In genomic region chr21:40595806-40596205, GRCh38 we compare ENCODE assay signal across 20 cellular contexts.
DNase-seq lines count a peak whose midpoint lies in the region; ATAC-seq, FAIRE-seq and TF ChIP-seq lines count a peak whose summit lies in the region.
"Had no signal": no experiment of that assay in that cellular context is flagged by ENCODE, and none has a peak within 500 bp of the region (broad histone marks: within the 10 kb centered on the region; RNA-seq: fewer than 3 reads in every experiment).

No MANE protein-coding gene starts in this region.

- TF ChIP-seq CTCF in bronchial epithelial cell (IDR thresholded peaks at IDR 0.05; ENCODE audit: insufficient read depth, low read length, severe bottlenecking) = no peak
- TF ChIP-seq CTCF in progenitor cell of endocrine pancreas (IDR thresholded peaks at IDR 0.05; ENCODE audit: unreplicated experiment) = no peak

- H3K27me3 ChIP-seq in bronchial epithelial cell (ENCODE audit: control insufficient read depth, insufficient read depth, low read length) = no peaks in the 10 kb centered on the region

- intact Hi-C loops in activated CD4-positive, alpha-beta T cell treated with anti-CD3 and anti-CD28 coated beads, Interleukin-2, amount 10 ng/mL, durations not matched to agents 24 days and 14 days (cut with micrococcal nuclease) = no loop called here

- no peaks in the 10 kb centered on the region for H3K27me3 Mint-ChIP-seq in activated CD4-positive, alpha-beta T cell treated with anti-CD3 and anti-CD28 coated beads, Interleukin-2, amount 10 ng/mL, durations not matched to agents 24 days and 14 days
- H3K27me3 Mint-ChIP-seq in activated naive CD8-positive, alpha-beta T cell treated with anti-CD3 and anti-CD28 coated beads, Interleukin-2, amount 50 U/mL, for 24 hours = no peaks in the 10 kb centered on the region
- H3K27me3 Mint-ChIP-seq in progenitor cell of endocrine pancreas = no peaks in the 10 kb centered on the region
- H3K27me3 Mint-ChIP-seq: B cell had no signal

- H3K36me3 ChIP-seq in bronchial epithelial cell (ENCODE audit: control insufficient read depth, insufficient read depth, low read length) = no peaks in the 10 kb centered on the region

- DNase-seq in activated CD4-positive, alpha-beta T cell treated with anti-CD3 and anti-CD28 coated beads, Interleukin-2, amount 10 ng/mL, durations not matched to agents 24 days and 14 days = peak; percentile 10
- DNase-seq in activated CD4-positive, alpha-beta T cell treated with anti-CD3 and anti-CD28 coated beads for 4 hours = no peak
- DNase-seq in NOMO-1 treated with DMSO at 0.1 percent for 48 hours (lab: John Stamatoyannopoulos, UW; ENCODE audit: unreplicated experiment) (peak; percentile 26), bronchial epithelial cell (ENCODE audit: low read depth) (peak; percentile 29), pons (ENCODE audit: low spot score) (peak; percentile 51), progenitor cell of endocrine pancreas (ENCODE audit: low spot score, unreplicated experiment) (no peak), GM19239 (ENCODE audit: insufficient read length, low spot score) (no peak)
- no peak for DNase-seq in activated naive CD8-positive, alpha-beta T cell treated with anti-CD3 and anti-CD28 coated beads, Interleukin-2, amount 50 U/mL, for 24 hours
- DNase-seq: 8988T, COR-L47, DMS 273 treated with DMSO at 0.1 percent for 48 hours, GDM1, NCI-H1417 treated with DMSO at 0.1 percent for 48 hours, NCI-H2029 treated with DMSO at 0.1 percent for 48 hours, NCI-H2171, NCI-H526 treated with DMSO at 0.1 percent for 48 hours, PC-3, RPMI8226 had no signal

- H3K4me3 ChIP-seq in bronchial epithelial cell (ENCODE audit: low read depth, low read length) = no peak overlapping the region
- H3K4me3 ChIP-seq: GM23338 had no signal

- no peak for ATAC-seq in activated naive CD8-positive, alpha-beta T cell treated with anti-CD3 and anti-CD28 coated beads, Interleukin-2, amount 50 U/mL, for 24 hours
- ATAC-seq: GM23338, PC-3 had no signal

- peaks cover 3% of the 10 kb centered on the region for H3K9me3 Mint-ChIP-seq in activated CD4-positive, alpha-beta T cell treated with anti-CD3 and anti-CD28 coated beads, Interleukin-2, amount 10 ng/mL, durations not matched to agents 24 days and 14 days
- peaks cover 7% of the 10 kb centered on the region for H3K9me3 Mint-ChIP-seq in activated naive CD8-positive, alpha-beta T cell treated with anti-CD3 and anti-CD28 coated beads, Interleukin-2, amount 50 U/mL, for 24 hours
- peaks cover 10% of the 10 kb centered on the region for H3K9me3 Mint-ChIP-seq in progenitor cell of endocrine pancreas (ENCODE audit: low read depth)

- H3K4me1 Mint-ChIP-seq in activated CD4-positive, alpha-beta T cell treated with anti-CD3 and anti-CD28 coated beads, Interleukin-2, amount 10 ng/mL, durations not matched to agents 24 days and 14 days = no peaks in the 10 kb centered on the region
- H3K4me1 Mint-ChIP-seq in activated naive CD8-positive, alpha-beta T cell treated with anti-CD3 and anti-CD28 coated beads, Interleukin-2, amount 50 U/mL, for 24 hours = no peaks in the 10 kb centered on the region
- no peaks in the 10 kb centered on the region for H3K4me1 Mint-ChIP-seq in progenitor cell of endocrine pancreas (ENCODE audit: low read depth)
- H3K4me1 Mint-ChIP-seq: B cell, GM23338 had no signal

- H3K4me3 Mint-ChIP-seq in activated CD4-positive, alpha-beta T cell treated with anti-CD3 and anti-CD28 coated beads, Interleukin-2, amount 10 ng/mL, durations not matched to agents 24 days and 14 days = no peak overlapping the region
- H3K4me3 Mint-ChIP-seq in activated naive CD8-positive, alpha-beta T cell treated with anti-CD3 and anti-CD28 coated beads, Interleukin-2, amount 50 U/mL, for 24 hours = no peak overlapping the region
- no peak overlapping the region for H3K4me3 Mint-ChIP-seq in progenitor cell of endocrine pancreas (ENCODE audit: low read depth)
- H3K4me3 Mint-ChIP-seq: B cell, GM23338 had no signal

- H3K27ac Mint-ChIP-seq in activated CD4-positive, alpha-beta T cell treated with anti-CD3 and anti-CD28 coated beads, Interleukin-2, amount 10 ng/mL, durations not matched to agents 24 days and 14 days = no peak overlapping the region
- no peak overlapping the region for H3K27ac Mint-ChIP-seq in activated naive CD8-positive, alpha-beta T cell treated with anti-CD3 and anti-CD28 coated beads, Interleukin-2, amount 50 U/mL, for 24 hours
- H3K27ac Mint-ChIP-seq in progenitor cell of endocrine pancreas = no peak overlapping the region
- H3K27ac Mint-ChIP-seq: B cell, GM23338 had no signal

- H3K36me3 Mint-ChIP-seq in activated CD4-positive, alpha-beta T cell treated with anti-CD3 and anti-CD28 coated beads, Interleukin-2, amount 10 ng/mL, durations not matched to agents 24 days and 14 days (ENCODE audit: low read depth) = no peaks in the 10 kb centered on the region
- H3K36me3 Mint-ChIP-seq in activated naive CD8-positive, alpha-beta T cell treated with anti-CD3 and anti-CD28 coated beads, Interleukin-2, amount 50 U/mL, for 24 hours (ENCODE audit: low read depth) = no peaks in the 10 kb centered on the region
- H3K36me3 Mint-ChIP-seq in progenitor cell of endocrine pancreas (ENCODE audit: insufficient read depth) = no peaks in the 10 kb centered on the region

- FAIRE-seq in bronchial epithelial cell (lab: Jason Lieb, UNC) (no peak), GM19239 (lab: Jason Lieb, UNC) (no peak)

Comparison
In these comparisons a context has a peak if more than half of its experiments do, and no peak if none do; other contexts are left out.
1. DNase-seq: peak in activated CD4-positive, alpha-beta T cell treated with anti-CD3 and anti-CD28 coated beads, Interleukin-2, amount 10 ng/mL, durations not matched to agents 24 days and 14 days (single experiment), NOMO-1 treated with DMSO at 0.1 percent for 48 hours (single experiment), bronchial epithelial cell (single experiment) and pons (single experiment); none in activated CD4-positive, alpha-beta T cell treated with anti-CD3 and anti-CD28 coated beads for 4 hours (0 of 2), activated naive CD8-positive, alpha-beta T cell treated with anti-CD3 and anti-CD28 coated beads, Interleukin-2, amount 50 U/mL, for 24 hours (single experiment), progenitor cell of endocrine pancreas (single experiment) and GM19239 (single experiment).